Comparison of ENCODE assay signal across 24 cellular contexts in the genomic region with DNA sequence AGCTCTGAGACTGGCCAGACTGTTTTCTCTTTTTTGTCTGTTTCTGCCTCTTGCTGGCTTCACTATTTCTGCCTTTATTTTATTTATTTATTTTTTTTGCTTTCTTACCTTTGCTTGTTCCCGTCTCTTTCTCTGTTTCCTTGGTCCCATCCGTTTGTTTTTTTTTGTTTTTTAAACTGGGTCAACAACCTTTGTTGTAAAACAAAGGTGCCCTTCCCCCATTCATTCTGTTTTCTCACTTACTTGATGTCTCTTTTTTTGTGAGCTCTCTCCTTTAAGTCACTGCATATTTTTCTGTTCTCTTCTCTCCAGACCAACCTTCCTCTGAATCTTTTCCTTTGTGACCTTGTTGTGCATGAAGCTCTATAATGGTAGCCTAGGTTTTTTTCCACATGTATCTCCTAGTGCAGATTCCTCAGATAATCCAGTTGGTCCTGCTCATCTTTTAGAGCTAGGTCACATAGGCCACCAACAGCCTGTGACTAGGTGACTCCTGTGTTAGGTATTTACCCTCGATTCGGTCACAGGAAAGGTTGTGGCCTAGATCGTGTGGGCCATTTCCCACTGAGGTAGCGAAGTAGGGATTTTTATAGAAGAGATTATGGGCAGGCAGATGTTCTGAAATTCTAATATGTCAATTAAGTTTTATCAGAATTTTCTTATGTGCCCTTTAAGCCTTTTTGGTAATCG. TPM values are rescaled to one million over a fixed set of nuclear protein-coding genes. Genes with fewer than 3 reads are reported as not detected.
DNase-seq lines count a peak whose midpoint lies in the region; ATAC-seq, FAIRE-seq and TF ChIP-seq lines count a peak whose summit lies in the region.
"Had no signal": no experiment of that assay in that cellular context is flagged by ENCODE, and none has a peak within 500 bp of the region (broad histone marks: within the 10 kb centered on the region; RNA-seq: fewer than 3 reads in every experiment).

No MANE protein-coding gene starts in this region.

- TF ChIP-seq POLR2A in spleen (IDR thresholded peaks at IDR 0.05): no peak

- intact Hi-C loops in spleen (cut with DNase I; ENCODE audit: low total_unique reads) (no loop called here), upper lobe of right lung (cut with DNase I) (no loop called here)

- H3K4me1 Mint-ChIP-seq in neural progenitor cell: peaks cover 13% of the 10 kb centered on the region

- H2AFZ ChIP-seq in neural progenitor cell (replicated peaks): no peak overlapping the region

- DNase-seq in RCC 7860 (ENCODE audit: low spot score): peak; percentile 38
- no peak for DNase-seq in neural progenitor cell (ENCODE audit: low spot score)
- no peak for DNase-seq in spleen
- DNase-seq in upper lobe of right lung: no peak
- DNase-seq in globus pallidus (ENCODE audit: low spot score): no peak
- DNase-seq in NCI-H526 (lab: John Stamatoyannopoulos, UW): no peak
- DNase-seq: activated gamma-delta T cell treated with Interleukin-2 at 50 U/mL for 16 hours; AML-193; amygdala; effector CD8-positive, alpha-beta T cell; heart right ventricle; KG1; kidney glomerular epithelial cell; NCI-H1092 treated with DMSO at 0.1 percent for 48 hours; NCI-H69; ovary; SK-N-SH; T1000 had no signal

- 80 to 88% (median 86%) methylated on average over 7 of the region's 7 CpGs for WGBS in spleen, 5 donors

- peak overlapping the region; percentile 13; the same call in 1 of the 2 replicates for H3K9ac ChIP-seq in ES-I3 (ENCODE audit: low read depth, low read length)
- peak overlapping the region; percentile 59 for H3K9ac ChIP-seq in iPS-18a (ENCODE audit: low read length)
- no peak overlapping the region for H3K9ac ChIP-seq in neural progenitor cell
- H3K9ac ChIP-seq: SK-N-SH had no signal

- H3K27ac Mint-ChIP-seq in neural progenitor cell: no peak overlapping the region

- H3K79me2 ChIP-seq in neural progenitor cell (ENCODE audit: low read depth): peaks cover 100% of the 10 kb centered on the region

- peaks cover 45% of the 10 kb centered on the region for H3F3A ChIP-seq in neural progenitor cell (ENCODE audit: low read depth)

- no peak for TF ChIP-seq CTCF in neural progenitor cell (IDR thresholded peaks at IDR 0.05)
- TF ChIP-seq CTCF in spleen (IDR thresholded peaks at IDR 0.05 in 8 of 11, conservative IDR thresholded peaks at IDR 0.05 in 3 of 11): no peak
- no peak for TF ChIP-seq CTCF in upper lobe of right lung (IDR thresholded peaks at IDR 0.05)

- H3K36me3 ChIP-seq in ES-I3 (ENCODE audit: insufficient read depth, low read length) (no peaks in the 10 kb centered on the region), iPS-18a (ENCODE audit: control insufficient read depth, low read depth, low read length) (no peaks in the 10 kb centered on the region), neural progenitor cell (no peaks in the 10 kb centered on the region), spleen (no peaks in the 10 kb centered on the region), upper lobe of right lung (no peaks in the 10 kb centered on the region)
- H3K36me3 ChIP-seq: heart right ventricle, ovary had no signal

- H3K9me3 ChIP-seq in ES-I3 (ENCODE audit: control insufficient read depth, insufficient read depth, low read length): no peaks in the 10 kb centered on the region
- no peaks in the 10 kb centered on the region for H3K9me3 ChIP-seq in iPS-18a (ENCODE audit: control insufficient read depth, low read depth, low read length)
- H3K9me3 ChIP-seq in neural progenitor cell (ENCODE audit: low read depth): no peaks in the 10 kb centered on the region
- H3K9me3 ChIP-seq in spleen: no peaks in the 10 kb centered on the region
- H3K9me3 ChIP-seq in upper lobe of right lung: no peaks in the 10 kb centered on the region
- H3K9me3 ChIP-seq: heart right ventricle, ovary, SK-N-SH had no signal

- no peak for ATAC-seq in upper lobe of right lung
- ATAC-seq: HCT116 had no signal

- no peaks in the 10 kb centered on the region for H3K36me3 Mint-ChIP-seq in neural progenitor cell

- H3K27me3 ChIP-seq in iPS-18a (ENCODE audit: control insufficient read depth, insufficient read depth, low read length) (no peaks in the 10 kb centered on the region), neural progenitor cell (no peaks in the 10 kb centered on the region), spleen (replicated peaks in 1 of 7) (no peaks in the 10 kb centered on the region), upper lobe of right lung (no peaks in the 10 kb centered on the region)
- H3K27me3 ChIP-seq: heart right ventricle, ovary had no signal

- FAIRE-seq in RCC 7860 (lab: Jason Lieb, UNC): peak; percentile 45

- H3K27me3 Mint-ChIP-seq in neural progenitor cell (ENCODE audit: insufficient read depth, low read depth): no peaks in the 10 kb centered on the region

- peak overlapping the region; percentile 44 for H3K27ac ChIP-seq in iPS-18a (ENCODE audit: low read length)
- H3K27ac ChIP-seq in neural progenitor cell: peak overlapping the region; percentile 66
- H3K27ac ChIP-seq in spleen: no peak overlapping the region
- H3K27ac ChIP-seq in upper lobe of right lung: no peak overlapping the region
- H3K27ac ChIP-seq: heart right ventricle, ovary had no signal

- peak overlapping the region; percentile 64 for H3K4me2 ChIP-seq in neural progenitor cell
- H3K4me2 ChIP-seq: SK-N-SH had no signal

- H3K4me3 ChIP-seq in iPS-18a (ENCODE audit: low read length) (peak overlapping the region; percentile 34), neural progenitor cell (no peak overlapping the region), spleen (no peak overlapping the region), upper lobe of right lung (no peak overlapping the region)
- H3K4me3 ChIP-seq: heart right ventricle, ovary had no signal

- peaks cover 34% of the 10 kb centered on the region for H3K4me1 ChIP-seq in ES-I3 (ENCODE audit: insufficient read depth, low read length)
- peaks cover 35% of the 10 kb centered on the region for H3K4me1 ChIP-seq in iPS-18a (ENCODE audit: control insufficient read depth, low read depth, low read length)
- peaks cover 44% of the 10 kb centered on the region for H3K4me1 ChIP-seq in neural progenitor cell
- peaks cover 16 to 100% (median 87%) of the 10 kb centered on the region in 6 donors for H3K4me1 ChIP-seq in spleen
- peaks cover 56% of the 10 kb centered on the region for H3K4me1 ChIP-seq in upper lobe of right lung

- no peak overlapping the region for H3K4me3 Mint-ChIP-seq in neural progenitor cell

- peaks cover 85% of the 10 kb centered on the region for H4K20me1 ChIP-seq in neural progenitor cell (ENCODE audit: low read depth)

- no peaks in the 10 kb centered on the region for H3K9me3 Mint-ChIP-seq in neural progenitor cell

RNA-seq across cellular contexts. Expression of a gene that starts 15.9 kb away (rescaled TPM):
- total RNA-seq in neural progenitor cell (ENCODE audit: low replicate concordance): 11.4 and 15.4 TPM in 2 replicates
- total RNA-seq in spleen: 10 to 100 TPM in 4 of 7 donors, 1 to 10 TPM in 3; 7.4 to 11.4 (median 10.4) TPM
- polyA plus RNA-seq in spleen: 1 to 10 TPM; 1.8 to 3.3 (median 2.7) TPM
- 6.9 TPM for total RNA-seq in upper lobe of right lung

RNA-seq across cellular contexts. Expression of a gene that starts 24.7 kb away (rescaled TPM):
- 0.71 and 1.4 TPM in 2 replicates for total RNA-seq in neural progenitor cell (ENCODE audit: low replicate concordance)
- not detected for total RNA-seq in spleen
- not detected for polyA plus RNA-seq in spleen
- not detected for total RNA-seq in upper lobe of right lung
- total RNA-seq: fibroblast of lung, ovary, subcutaneous adipose tissue had no signal
- polyA plus RNA-seq: heart right ventricle, SK-N-SH had no signal

RNA-seq across cellular contexts. Expression of a gene that starts 54.8 kb away (rescaled TPM):
- total RNA-seq in neural progenitor cell (ENCODE audit: low replicate concordance) (4.5 and 6.0 TPM in 2 replicates), spleen (1 to 10 TPM; 3.7 to 8.5 (median 6.0) TPM), upper lobe of right lung (13.3 TPM)
- polyA plus RNA-seq in spleen: under 1 TPM; 0.57 to 0.99 (median 0.67) TPM

RNA-seq across cellular contexts. Expression of a gene that starts 55.1 kb away (rescaled TPM):
- total RNA-seq in neural progenitor cell (ENCODE audit: low replicate concordance): 0.25 TPM in 1 of 2 replicates, not detected in the other
- total RNA-seq in spleen: under 1 TPM in 2 of 7 donors, not detected in 5; 0.59 to 0.92 TPM
- polyA plus RNA-seq in spleen: under 1 TPM in 1 of 3 donors, not detected in 2; 0.08 TPM
- not detected for total RNA-seq in upper lobe of right lung
- total RNA-seq: heart right ventricle, mononuclear cell, ovary, subcutaneous adipose tissue had no signal
- polyA plus RNA-seq: ovary had no signal

RNA-seq across cellular contexts. Expression of a gene that starts 55.3 kb away (rescaled TPM):
- 22.9 and 49.8 TPM in 2 replicates for total RNA-seq in neural progenitor cell (ENCODE audit: low replicate concordance)
- 100 to 1,000 TPM; 112 to 193 (median 170) TPM for total RNA-seq in spleen
- polyA plus RNA-seq in spleen: 10 to 100 TPM; 25.2 to 66.1 (median 60.3) TPM
- 56.9 TPM for total RNA-seq in upper lobe of right lung

Comparison
In these comparisons a context has a peak if more than half of its experiments do, and no peak if none do; other contexts are left out.
1. H3K27ac ChIP-seq: peak in iPS-18a (single experiment) and neural progenitor cell (single experiment); none in spleen (0 of 8) and upper lobe of right lung (single experiment).